ENCODE assay signal across 9 cellular contexts in the genomic region with DNA sequence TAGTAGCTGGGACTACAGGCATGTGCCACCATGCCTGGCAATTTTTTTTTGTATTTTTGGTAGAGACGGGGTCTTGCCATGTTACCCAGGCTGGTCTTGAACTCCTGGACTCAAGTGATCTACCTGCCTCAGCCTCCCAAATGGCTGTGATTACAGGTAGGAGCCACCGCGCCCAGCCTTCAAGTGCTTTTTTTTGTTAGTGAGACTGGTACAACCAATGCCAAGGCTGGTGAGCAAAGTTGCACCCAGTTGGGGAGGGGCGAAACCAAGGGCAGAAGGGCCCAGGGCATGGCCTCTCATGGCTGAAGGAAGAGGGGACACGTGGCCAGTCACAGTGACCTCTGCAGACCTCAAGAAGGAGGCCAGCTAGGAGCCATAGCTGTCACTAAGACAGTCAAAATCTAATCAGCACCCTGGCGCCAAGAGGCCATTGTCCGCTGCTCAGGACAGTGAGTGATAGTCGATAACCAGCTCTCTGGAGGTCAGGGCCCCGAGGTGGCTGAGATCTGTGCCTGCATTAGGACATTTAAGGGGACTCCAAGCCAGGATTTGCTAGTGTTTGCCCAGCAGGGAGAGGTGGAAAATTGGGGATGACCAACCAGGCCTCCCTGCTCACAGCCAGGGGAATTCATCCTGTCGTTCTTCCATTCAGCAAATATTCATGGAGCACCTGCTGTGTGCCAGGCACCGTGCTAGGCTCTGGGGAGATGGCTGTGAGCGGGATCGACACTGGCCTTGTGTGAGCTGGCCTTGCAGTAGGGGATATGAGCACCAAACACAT. TPM values are rescaled to one million over a fixed set of nuclear protein-coding genes. Genes with fewer than 3 reads are reported as not detected.
DNase-seq lines count a peak whose midpoint lies in the region; ATAC-seq, FAIRE-seq and TF ChIP-seq lines count a peak whose summit lies in the region.
"Had no signal": no experiment of that assay in that cellular context is flagged by ENCODE, and none has a peak within 500 bp of the region (broad histone marks: within the 10 kb centered on the region; RNA-seq: fewer than 3 reads in every experiment).

No MANE protein-coding gene starts in this region.

- no peak overlapping the region for H3K4me3 Mint-ChIP-seq in activated CD8-positive, alpha-beta memory T cell treated with anti-CD3 and anti-CD28 coated beads, Interleukin-2, amount 10 ng/mL, durations not matched to agents 7 days and 5 days
- no peak overlapping the region for H3K4me3 Mint-ChIP-seq in activated naive CD8-positive, alpha-beta T cell
- peak overlapping the region; percentile 52 to 57 for H3K4me3 Mint-ChIP-seq in stimulated activated naive CD8-positive, alpha-beta T cell treated with anti-CD3 and anti-CD28 coated beads, Interleukin-15, amount 100 ng/mL, for 72 hours
- H3K4me3 Mint-ChIP-seq in immature natural killer cell: no peak overlapping the region

- CTCF ChIA-PET in activated CD8-positive, alpha-beta memory T cell treated with anti-CD3 and anti-CD28 coated beads, Interleukin-2, amount 10 ng/mL, durations not matched to agents 7 days and 5 days (lab: Charles Lee): interaction anchor here (0.9 kb wide), 1 partner anchor 90 kb away, joined by 3 read pairs; no protein-coding TSS in a partner anchor
- CTCF ChIA-PET in HepG2 (lab: Yijun Ruan, JAX; ENCODE audit: low intra/inter-chr PET ratio, low total read pairs): no interaction called here

- H3K36me3 Mint-ChIP-seq in activated CD8-positive, alpha-beta memory T cell treated with anti-CD3 and anti-CD28 coated beads, Interleukin-2, amount 10 ng/mL, durations not matched to agents 7 days and 5 days: peaks cover 57% of the 10 kb centered on the region
- peaks cover 20% of the 10 kb centered on the region for H3K36me3 Mint-ChIP-seq in activated naive CD8-positive, alpha-beta T cell
- no peaks in the 10 kb centered on the region for H3K36me3 Mint-ChIP-seq in immature natural killer cell

- no peak for ATAC-seq in activated CD8-positive, alpha-beta memory T cell treated with anti-CD3 and anti-CD28 coated beads, Interleukin-2, amount 10 ng/mL, durations not matched to agents 7 days and 5 days
- no peak for ATAC-seq in HepG2
- ATAC-seq in stimulated activated naive CD8-positive, alpha-beta T cell treated with anti-CD3 and anti-CD28 coated beads, Interleukin-15, amount 100 ng/mL, for 72 hours: no peak

- no peak overlapping the region for H2AFZ ChIP-seq in HepG2 (ENCODE audit: low read length)

- H3K27me3 Mint-ChIP-seq in activated CD8-positive, alpha-beta memory T cell treated with anti-CD3 and anti-CD28 coated beads, Interleukin-2, amount 10 ng/mL, durations not matched to agents 7 days and 5 days: no peaks in the 10 kb centered on the region
- H3K27me3 Mint-ChIP-seq in activated naive CD8-positive, alpha-beta T cell: no peaks in the 10 kb centered on the region
- no peaks in the 10 kb centered on the region for H3K27me3 Mint-ChIP-seq in stimulated activated naive CD8-positive, alpha-beta T cell treated with anti-CD3 and anti-CD28 coated beads, Interleukin-15, amount 100 ng/mL, for 72 hours
- H3K27me3 Mint-ChIP-seq in immature natural killer cell (ENCODE audit: low read depth in 3 of 3): peaks cover 0 to 5% (median 0%) of the 10 kb centered on the region in 3 donors

- peaks cover 42% of the 10 kb centered on the region for H3K79me2 ChIP-seq in HepG2 (ENCODE audit: insufficient read depth, low read length)

- H3K4me1 ChIP-seq in HepG2 (ENCODE audit: insufficient read depth, low read length): peaks cover 69% of the 10 kb centered on the region

- no peak for TF ChIP-seq POLR2A in HepG2 (IDR thresholded peaks at IDR 0.05; ENCODE audit: insufficient read depth in 1 of 2, low read depth in 2 of 2, low read length in 2 of 2)

- no peak overlapping the region for H3K9ac ChIP-seq in HepG2 (ENCODE audit: insufficient read depth, low read depth, low read length)

- no peak overlapping the region for H3K4me2 ChIP-seq in HepG2 (ENCODE audit: low read depth, low read length)

- no peaks in the 10 kb centered on the region; the same call in 1 of the 2 replicates for H4K20me1 ChIP-seq in HepG2 (ENCODE audit: insufficient read depth, low read length)

- no peaks in the 10 kb centered on the region for H3K27me3 ChIP-seq in HepG2 (ENCODE audit: control insufficient read depth in 1 of 2, insufficient read depth in 2 of 2, low read length in 2 of 2)

- H3K4me3 ChIP-seq in HepG2 (replicated peaks in 1 of 3; ENCODE audit: insufficient read depth in 1 of 3, low read depth in 2 of 3, low read length in 3 of 3): no peak overlapping the region

- no TSS peak for BruUV-seq in HepG2 (replicated peaks; lab: Mats Ljungman, UMichigan)

- H3K9me3 ChIP-seq in HepG2 (ENCODE audit: low read length): no peaks in the 10 kb centered on the region

- WGBS in HepG2 (ENCODE audit: low lambda C conversion rate): 93% methylated on average over 13 of the region's 13 CpGs

- no peak overlapping the region for H3K27ac ChIP-seq in HepG2 (ENCODE audit: extremely low read length, insufficient read depth, low read length)

- FAIRE-seq in HepG2 (lab: Jason Lieb, UNC): no peak

- H3K9me3 Mint-ChIP-seq in activated CD8-positive, alpha-beta memory T cell treated with anti-CD3 and anti-CD28 coated beads, Interleukin-2, amount 10 ng/mL, durations not matched to agents 7 days and 5 days (ENCODE audit: low read depth): no peaks in the 10 kb centered on the region
- no peaks in the 10 kb centered on the region for H3K9me3 Mint-ChIP-seq in activated naive CD8-positive, alpha-beta T cell (ENCODE audit: low read depth)
- no peaks in the 10 kb centered on the region for H3K9me3 Mint-ChIP-seq in stimulated activated naive CD8-positive, alpha-beta T cell treated with anti-CD3 and anti-CD28 coated beads, Interleukin-15, amount 100 ng/mL, for 72 hours
- H3K9me3 Mint-ChIP-seq in immature natural killer cell: no peaks in the 10 kb centered on the region

- H3K27ac Mint-ChIP-seq in activated CD8-positive, alpha-beta memory T cell treated with anti-CD3 and anti-CD28 coated beads, Interleukin-2, amount 10 ng/mL, durations not matched to agents 7 days and 5 days: peak overlapping the region; percentile 67
- peak overlapping the region; percentile 91 for H3K27ac Mint-ChIP-seq in activated naive CD8-positive, alpha-beta T cell
- H3K27ac Mint-ChIP-seq in stimulated activated naive CD8-positive, alpha-beta T cell treated with anti-CD3 and anti-CD28 coated beads, Interleukin-15, amount 100 ng/mL, for 72 hours: peak overlapping the region; percentile 85 to 96
- peak overlapping the region in 3 of 6 donors; percentile 6 to 30 (median 9) for H3K27ac Mint-ChIP-seq in immature natural killer cell

- intact Hi-C loops in HepG2 (cut with micrococcal nuclease; ENCODE audit: unreplicated experiment): no loop called here

- peaks cover 83% of the 10 kb centered on the region for H3K4me1 Mint-ChIP-seq in activated CD8-positive, alpha-beta memory T cell treated with anti-CD3 and anti-CD28 coated beads, Interleukin-2, amount 10 ng/mL, durations not matched to agents 7 days and 5 days
- peaks cover 90% of the 10 kb centered on the region for H3K4me1 Mint-ChIP-seq in activated naive CD8-positive, alpha-beta T cell (ENCODE audit: low read depth)
- peaks cover 99% of the 10 kb centered on the region for H3K4me1 Mint-ChIP-seq in stimulated activated naive CD8-positive, alpha-beta T cell treated with anti-CD3 and anti-CD28 coated beads, Interleukin-15, amount 100 ng/mL, for 72 hours
- peaks cover 39 to 53% of the 10 kb centered on the region in 2 donors for H3K4me1 Mint-ChIP-seq in immature natural killer cell

- TF ChIP-seq CTCF in HepG2 (CRISPR knock-in tag; IDR thresholded peaks at IDR 0.05): no peak

- no peak for TF ChIP-seq EP300 in HepG2 (IDR thresholded peaks at IDR 0.05; ENCODE audit: low read depth in 2 of 2, low read length in 2 of 2)
- TF ChIP-seq EP300 in HepG2 (CRISPR knock-in tag; IDR thresholded peaks at IDR 0.05; ENCODE audit: borderline replicate concordance): no peak

- in situ Hi-C loops in HepG2 (cut with HindIII; ENCODE audit: extremely low pct_ligation_motif_present, low pct_unique_long_range_greater_than_20kb): no loop called here

- no peak for TF ChIP-seq RAD21 in HepG2 (CRISPR knock-in tag; IDR thresholded peaks at IDR 0.05)

- DNase-seq in activated CD8-positive, alpha-beta memory T cell treated with anti-CD3 and anti-CD28 coated beads, Interleukin-2, amount 10 ng/mL, durations not matched to agents 7 days and 5 days: no peak
- DNase-seq in activated CD8-positive, alpha-beta memory T cell treated with anti-CD3 and anti-CD28 coated beads for 24 hours: no peak
- DNase-seq in HepG2 (ENCODE audit: low spot score) (no peak), T1000 (lab: John Stamatoyannopoulos, UW) (no peak), immature natural killer cell (no peak), AG20443 (ENCODE audit: low spot score) (no peak)
- DNase-seq in stimulated activated naive CD8-positive, alpha-beta T cell treated with anti-CD3 and anti-CD28 coated beads, Interleukin-15, amount 100 ng/mL, for 72 hours: no peak
- DNase-seq: NCI-H526 had no signal

- POLR2A ChIA-PET in HepG2 (lab: Yijun Ruan, JAX): no interaction called here

- H3K36me3 ChIP-seq in HepG2 (replicated peaks in 1 of 2; ENCODE audit: control insufficient read depth in 1 of 2, insufficient read depth in 2 of 2, low read length in 2 of 2): no peaks in the 10 kb centered on the region

RNA-seq across cellular contexts. Expression of a gene that starts 10.2 kb away (rescaled TPM):
- total RNA-seq in activated CD8-positive, alpha-beta memory T cell treated with anti-CD3 and anti-CD28 coated beads, Interleukin-2, amount 10 ng/mL, durations not matched to agents 7 days and 5 days: 100 to 1,000 TPM; 155 to 190 TPM
- 7.6 and 15.9 TPM in 2 replicates for total RNA-seq in HepG2 (2016; rRNA removed; fragmentation: Illumina TruSeq; extraction: Trizol)
- 8.0 and 9.2 TPM in 2 replicates for total RNA-seq in HepG2 (2016; cell fraction: cytosol; rRNA removed; fragmentation: Illumina TruSeq; extraction: Trizol; ENCODE audit: low read depth)
- total RNA-seq in HepG2 (2016; cell fraction: insoluble cytoplasmic fraction; rRNA removed; fragmentation: Illumina TruSeq; extraction: Trizol): 6.9 and 15.8 TPM in 2 replicates
- total RNA-seq in HepG2 (2016; cell fraction: membrane; rRNA removed; fragmentation: Illumina TruSeq; extraction: Trizol): 9.4 and 9.6 TPM in 2 replicates
- total RNA-seq in HepG2 (2016; cell fraction: nucleus; rRNA removed; fragmentation: Illumina TruSeq; extraction: Trizol): 16.4 and 21.4 TPM in 2 replicates
- polyA plus RNA-seq in HepG2 (2011; rRNA removed) (49.6 and 60.7 TPM in 2 replicates), immature natural killer cell (10 to 100 TPM; 15.7 to 38.7 (median 20.1) TPM)
- 30.7 and 32.4 TPM in 2 replicates for polyA plus RNA-seq in HepG2 (2011; cell fraction: cytosol; rRNA removed)
- 61.1 and 65.1 TPM in 2 replicates for polyA plus RNA-seq in HepG2 (2011; cell fraction: nucleus; rRNA removed)
- polyA plus RNA-seq in HepG2 (2012): 13.9 and 22.1 TPM in 2 replicates
- polyA plus RNA-seq in HepG2 (2016; cell fraction: cytosol; fragmentation: Illumina TruSeq; extraction: Trizol; ENCODE audit: low read depth): 1.4 and 1.8 TPM in 2 replicates
- polyA plus RNA-seq in HepG2 (2016; cell fraction: insoluble cytoplasmic fraction; fragmentation: Illumina TruSeq; extraction: Trizol; ENCODE audit: low read depth): 6.0 and 8.1 TPM in 2 replicates
- polyA plus RNA-seq in HepG2 (2016; cell fraction: membrane; fragmentation: Illumina TruSeq; extraction: Trizol; ENCODE audit: low read depth): 3.4 and 3.5 TPM in 2 replicates
- polyA plus RNA-seq in HepG2 (2016; cell fraction: nucleus; fragmentation: Illumina TruSeq; extraction: Trizol; ENCODE audit: insufficient read depth, low read depth): 38.0 and 39.0 TPM in 2 replicates
- 54.4 and 98.2 TPM in 2 replicates for polyA minus RNA-seq in HepG2 (2011; rRNA and poly(A)+ RNA removed; ENCODE audit: low replicate concordance)
- polyA minus RNA-seq in HepG2 (2011; cell fraction: cytosol; rRNA and poly(A)+ RNA removed): 19.2 and 23.0 TPM in 2 replicates
- polyA minus RNA-seq in HepG2 (2011; cell fraction: nucleus; rRNA and poly(A)+ RNA removed): 30.3 and 37.8 TPM in 2 replicates

RNA-seq across cellular contexts. Expression of a gene that starts 55.4 kb away (rescaled TPM):
- total RNA-seq in activated CD8-positive, alpha-beta memory T cell treated with anti-CD3 and anti-CD28 coated beads, Interleukin-2, amount 10 ng/mL, durations not matched to agents 7 days and 5 days: 10 to 100 TPM; 75.9 to 94.0 TPM
- 52.9 and 53.2 TPM in 2 replicates for total RNA-seq in HepG2 (2016; rRNA removed; fragmentation: Illumina TruSeq; extraction: Trizol)
- total RNA-seq in HepG2 (2016; cell fraction: cytosol; rRNA removed; fragmentation: Illumina TruSeq; extraction: Trizol; ENCODE audit: low read depth): 17.2 and 19.5 TPM in 2 replicates
- total RNA-seq in HepG2 (2016; cell fraction: insoluble cytoplasmic fraction; rRNA removed; fragmentation: Illumina TruSeq; extraction: Trizol): 55.4 and 56.5 TPM in 2 replicates
- 25.5 and 27.7 TPM in 2 replicates for total RNA-seq in HepG2 (2016; cell fraction: membrane; rRNA removed; fragmentation: Illumina TruSeq; extraction: Trizol)
- 28.0 and 30.5 TPM in 2 replicates for total RNA-seq in HepG2 (2016; cell fraction: nucleus; rRNA removed; fragmentation: Illumina TruSeq; extraction: Trizol)
- 42.7 and 43.5 TPM in 2 replicates for polyA plus RNA-seq in HepG2 (2011; rRNA removed)
- 43.3 and 48.1 TPM in 2 replicates for polyA plus RNA-seq in HepG2 (2011; cell fraction: cytosol; rRNA removed)
- 9.6 and 20.1 TPM in 2 replicates for polyA plus RNA-seq in HepG2 (2011; cell fraction: nucleus; rRNA removed)
- 63.6 and 69.8 TPM in 2 replicates for polyA plus RNA-seq in HepG2 (2012)
- polyA plus RNA-seq in HepG2 (2016; cell fraction: cytosol; fragmentation: Illumina TruSeq; extraction: Trizol; ENCODE audit: low read depth): 16.5 and 23.5 TPM in 2 replicates
- polyA plus RNA-seq in HepG2 (2016; cell fraction: insoluble cytoplasmic fraction; fragmentation: Illumina TruSeq; extraction: Trizol; ENCODE audit: low read depth): 55.4 and 59.8 TPM in 2 replicates
- polyA plus RNA-seq in HepG2 (2016; cell fraction: membrane; fragmentation: Illumina TruSeq; extraction: Trizol; ENCODE audit: low read depth): 23.1 and 25.4 TPM in 2 replicates
- 58.1 and 59.0 TPM in 2 replicates for polyA plus RNA-seq in HepG2 (2016; cell fraction: nucleus; fragmentation: Illumina TruSeq; extraction: Trizol; ENCODE audit: insufficient read depth, low read depth)
- polyA minus RNA-seq in HepG2 (2011; rRNA and poly(A)+ RNA removed; ENCODE audit: low replicate concordance): 68.2 and 105 TPM in 2 replicates
- 19.2 and 19.6 TPM in 2 replicates for polyA minus RNA-seq in HepG2 (2011; cell fraction: cytosol; rRNA and poly(A)+ RNA removed)
- polyA minus RNA-seq in HepG2 (2011; cell fraction: nucleus; rRNA and poly(A)+ RNA removed): 12.1 and 29.7 TPM in 2 replicates
- 100 to 1,000 TPM; 133 to 162 (median 148) TPM for polyA plus RNA-seq in immature natural killer cell

Comparison
In these comparisons a context has a peak if more than half of its experiments do, and no peak if none do; other contexts are left out.
1. H3K4me3 Mint-ChIP-seq: peak in stimulated activated naive CD8-positive, alpha-beta T cell treated with anti-CD3 and anti-CD28 coated beads, Interleukin-15, amount 100 ng/mL, for 72 hours (2 of 2); none in activated CD8-positive, alpha-beta memory T cell treated with anti-CD3 and anti-CD28 coated beads, Interleukin-2, amount 10 ng/mL, durations not matched to agents 7 days and 5 days (single experiment), activated naive CD8-positive, alpha-beta T cell (single experiment) and immature natural killer cell (0 of 5).
2. RNA of a gene that starts 10.2 kb away (total RNA-seq): 155 to 190 TPM in activated CD8-positive, alpha-beta memory T cell treated with anti-CD3 and anti-CD28 coated beads, Interleukin-2, amount 10 ng/mL, durations not matched to agents 7 days and 5 days; 6.9 to 21.4 TPM in HepG2; every median in the first group is over 4 times any median in the second.